Comparison of ENCODE assay signal across 1 cellular context in genomic region chr5:39500656-39501295, GRCh38.
TF ChIP-seq lines count a peak whose summit lies in the region.

No MANE protein-coding gene starts in this region.

TF ChIP-seq in IMR-90, 13 proteins besides CTCF, POLR2A, EP300 and RAD21 (continued from another document):
- TF ChIP-seq USF2 (IDR thresholded peaks at IDR 0.05; ENCODE audit: low read depth, low read length) (no peak), NFE2L2 (IDR thresholded peaks at IDR 0.05; ENCODE audit: low read depth, low read length) (no peak), MAFK (IDR thresholded peaks at IDR 0.05; ENCODE audit: low read depth, low read length) (0 out of 2 replicates have a peak, but pooled peaks have one; percentile 4), FOS (IDR thresholded peaks at IDR 0.05; ENCODE audit: low read depth, low read length) (no peak)
